8 cellular contexts compared by ENCODE assay signal in genomic region chr5:134524826-134525686, GRCh38. TPM values are rescaled to one million over a fixed set of nuclear protein-coding genes. Genes with fewer than 3 reads are reported as not detected.
DNase-seq lines count a peak whose midpoint lies in the region; ATAC-seq and TF ChIP-seq lines count a peak whose summit lies in the region.

TSS of gene JADE2 (plus strand) at chr5:134525670. CDS start at chr5:134535858, 10,188 bp downstream.

- H3K27me3 ChIP-seq in BJ (ENCODE audit: control insufficient read depth, insufficient read depth, low read length) (peaks cover 6% of the 10 kb centered on the region; the same call in 1 of the 2 replicates), HUES48 (ENCODE audit: control insufficient read depth, insufficient read depth, low read length) (no peaks in the 10 kb centered on the region; the same call in 1 of the 2 replicates)

- CTCF ChIA-PET in BJ (lab: Yijun Ruan, JAX): interaction anchor here (0.6 to 8.5 kb wide), 4 partner anchors 34 to 68 kb away, joined by 3 to 51 read pairs (median 6); no protein-coding TSS in a partner anchor

- POLR2A ChIA-PET in BJ (lab: Charles Lee): interaction anchor here (0.5 to 0.7 kb wide), 3 partner anchors 19 to 367 kb away, joined by 3 to 6 read pairs (median 6); no protein-coding TSS in a partner anchor

- no peaks in the 10 kb centered on the region for H3K27me3 Mint-ChIP-seq in activated naive CD4-positive, alpha-beta T cell treated with anti-CD3 and anti-CD28 coated beads, Interleukin-2, amount 50 U/mL, for 24 hours

- ATAC-seq in SK-N-SH treated with all-trans-retinoic acid at 6 μM for 48 hours (peak; percentile 45), omental fat pad (ENCODE audit: low FRiP score) (peak; percentile 42)

- H3K4me3 ChIP-seq in BJ (ENCODE audit: low read depth, low read length) (peak within 1 kb of the TSS; percentile 84), HUES48 (ENCODE audit: low read depth, low read length) (peak within 1 kb of the TSS; percentile 89)

- no peaks in the 10 kb centered on the region for H3K9me3 ChIP-seq in HUES48 (ENCODE audit: control insufficient read depth, insufficient read depth, low read length)

- H3K4me1 ChIP-seq in HUES48 (ENCODE audit: control insufficient read depth, insufficient read depth, low read length): peaks cover 36% of the 10 kb centered on the region

- peak within 1 kb of the TSS; percentile 99 for H3K4me3 Mint-ChIP-seq in activated naive CD4-positive, alpha-beta T cell treated with anti-CD3 and anti-CD28 coated beads, Interleukin-2, amount 50 U/mL, for 24 hours

- no peaks in the 10 kb centered on the region for H3K36me3 ChIP-seq in BJ (ENCODE audit: control insufficient read depth, insufficient read depth, low read length)
- no peaks in the 10 kb centered on the region for H3K36me3 ChIP-seq in HUES48 (ENCODE audit: control insufficient read depth, insufficient read depth, low read length)

- peaks cover 27% of the 10 kb centered on the region for H3K4me1 Mint-ChIP-seq in activated naive CD4-positive, alpha-beta T cell treated with anti-CD3 and anti-CD28 coated beads, Interleukin-2, amount 50 U/mL, for 24 hours

- no peaks in the 10 kb centered on the region for H3K36me3 Mint-ChIP-seq in activated naive CD4-positive, alpha-beta T cell treated with anti-CD3 and anti-CD28 coated beads, Interleukin-2, amount 50 U/mL, for 24 hours

- H3K27ac Mint-ChIP-seq in activated naive CD4-positive, alpha-beta T cell treated with anti-CD3 and anti-CD28 coated beads, Interleukin-2, amount 50 U/mL, for 24 hours: peak within 1 kb of the TSS; percentile 99

- H3K27ac ChIP-seq in HUES48 (ENCODE audit: low read depth, low read length) (peak within 1 kb of the TSS; percentile 98), temporal lobe (ENCODE audit: low read depth, low read length) (peak within 1 kb of the TSS; percentile 98)

- 0 out of 2 replicates have a peak, but pooled peaks have one; percentile 4 for TF ChIP-seq CTCF in BJ (IDR thresholded peaks at IDR 0.05; ENCODE audit: insufficient read depth, low read depth, low read length)
- TF ChIP-seq CTCF in omental fat pad (IDR thresholded peaks at IDR 0.05): no peak

- DNase-seq in BJ (ENCODE audit: low read depth) (no peak), GM19238 (ENCODE audit: insufficient read length, low spot score) (peak; percentile 82), glomerular endothelial cell (ENCODE audit: extremely low read depth, low read depth, low spot score) (no peak), omental fat pad (ENCODE audit: low spot score) (peak; percentile 39)

- H3K9ac ChIP-seq in HUES48 (ENCODE audit: low read depth, low read length): peak within 1 kb of the TSS; percentile 85

- H3K9me3 Mint-ChIP-seq in activated naive CD4-positive, alpha-beta T cell treated with anti-CD3 and anti-CD28 coated beads, Interleukin-2, amount 50 U/mL, for 24 hours: no peaks in the 10 kb centered on the region

TF ChIP-seq in SK-N-SH treated with all-trans-retinoic acid at 6 μM for 48 hours, 23 proteins besides CTCF, POLR2A, EP300 and RAD21:
- no peak for TF ChIP-seq ZNF70 (CRISPR knock-in tag; IDR thresholded peaks at IDR 0.05)
- TF ChIP-seq PATZ1 (CRISPR knock-in tag; IDR thresholded peaks at IDR 0.05; ENCODE audit: borderline replicate concordance): peak; percentile 65; the same call in 1 of the 2 replicates

RNA-seq across cellular contexts. Expression of gene JADE2, which starts in this region (rescaled TPM):
- 12.5 and 15.5 TPM in 2 replicates for polyA plus RNA-seq in BJ (2011; rRNA removed)
- 18.5 and 23.4 TPM in 2 replicates for polyA minus RNA-seq in BJ (2011; rRNA and poly(A)+ RNA removed)
- total RNA-seq in glomerular endothelial cell: 14.5 and 24.7 TPM in 2 replicates
- total RNA-seq in omental fat pad: 10 to 100 TPM; 17.8 to 72.7 (median 33.8) TPM
- 3.4 TPM for total RNA-seq in temporal lobe

Comparison
In these comparisons a context has a peak if more than half of its experiments do, and no peak if none do; other contexts are left out.
1. DNase-seq: peak in GM19238 (single experiment) and omental fat pad (single experiment); none in BJ (single experiment) and glomerular endothelial cell (single experiment).